8 cellular contexts compared by ENCODE assay signal in genomic region chr5:141923443-141924313, GRCh38. TPM values are rescaled to one million over a fixed set of nuclear protein-coding genes. Genes with fewer than 3 reads are reported as not detected.
A peak's percentile ranks its signal among the peaks of the same experiment; 100 is the strongest.
DNase-seq lines count a peak whose midpoint lies in the region; ATAC-seq and TF ChIP-seq lines count a peak whose summit lies in the region.

DELE1 (plus strand) TSS chr5:141923871; CDS start chr5:141923942, 71 bp downstream.

- no CpG with 5 or more reads among the region's 54 CpGs for WGBS in H9 (ENCODE audit: extremely low coverage, insufficient read length, low lambda C conversion rate)

- H3K27ac ChIP-seq in H9 (ENCODE audit: insufficient read length, low read depth, low read length), result peak within 1 kb of the TSS; percentile 22
- peak within 1 kb of the TSS; percentile 94 for H3K27ac ChIP-seq in SJSA1
- H3K27ac ChIP-seq in foreskin keratinocyte, result peak within 1 kb of the TSS; percentile 88
- H3K27ac ChIP-seq in subcutaneous abdominal adipose tissue (ENCODE audit: low read depth, low read length), result peak within 1 kb of the TSS; percentile 94

- H4K20me1 ChIP-seq in H9 (ENCODE audit: control insufficient read depth, insufficient read depth, insufficient read length), result no peaks in the 10 kb centered on the region

- peaks cover 8% of the 10 kb centered on the region for H3K23me2 ChIP-seq in H9 (ENCODE audit: insufficient read length, low read depth, low read length, poor library complexity, severe bottlenecking)

- H4K91ac ChIP-seq in H9 (ENCODE audit: insufficient read length, low read depth, low read length), result no peak within 1 kb of the TSS

- H3K14ac ChIP-seq in H9 (ENCODE audit: insufficient read depth, low read length), result peak within 1 kb of the TSS; percentile 95

- H3K4me1 Mint-ChIP-seq in H9, result peaks cover 10 to 18% of the 10 kb centered on the region in 2 experiments

- H3K18ac ChIP-seq in H9 (ENCODE audit: insufficient read length, low read depth, low read length), result peak within 1 kb of the TSS; percentile 96

- peaks cover 3% of the 10 kb centered on the region; the same call in 1 of the 2 replicates for H3K79me2 ChIP-seq in H9 (ENCODE audit: insufficient read depth, low read length)

- H2BK20ac ChIP-seq in H9 (ENCODE audit: low read depth, low read length, poor library complexity, severe bottlenecking), result no peak within 1 kb of the TSS

- H2AK5ac ChIP-seq in H9 (ENCODE audit: insufficient read length, low read length), result no peak within 1 kb of the TSS

- H3K4me3 Mint-ChIP-seq in H9, result peak within 1 kb of the TSS; percentile 82 to 92

- H2BK5ac ChIP-seq in H9 (ENCODE audit: insufficient read length, low read length), result no peak within 1 kb of the TSS

- H3K9me3 ChIP-seq in H9 (ENCODE audit: control insufficient read depth, low read depth, low read length), result no peaks in the 10 kb centered on the region
- no peaks in the 10 kb centered on the region for H3K9me3 ChIP-seq in MG63
- H3K9me3 ChIP-seq in SJSA1 (replicated peaks), result no peaks in the 10 kb centered on the region
- no peaks in the 10 kb centered on the region for H3K9me3 ChIP-seq in neuron (ENCODE audit: low read length)
- no peaks in the 10 kb centered on the region for H3K9me3 ChIP-seq in subcutaneous abdominal adipose tissue (ENCODE audit: control insufficient read depth in 5 of 5, low read length in 5 of 5)

- H3K36me3 ChIP-seq in MG63, result peaks cover 42% of the 10 kb centered on the region
- H3K36me3 ChIP-seq in SJSA1, result peaks cover 46% of the 10 kb centered on the region
- peaks cover 31% of the 10 kb centered on the region for H3K36me3 ChIP-seq in neuron (ENCODE audit: insufficient read depth, low read length)
- H3K36me3 ChIP-seq in subcutaneous abdominal adipose tissue (ENCODE audit: control insufficient read depth in 5 of 5, insufficient read depth in 5 of 5, low read length in 5 of 5), result peaks cover 12 to 33% (median 31%) of the 10 kb centered on the region in 5 donors

- H2BK12ac ChIP-seq in H9 (ENCODE audit: insufficient read length, low read depth, low read length), result no peak within 1 kb of the TSS

- no peaks in the 10 kb centered on the region for H3K9me3 Mint-ChIP-seq in H9

- H3K4me3 ChIP-seq in MG63, result peak within 1 kb of the TSS; percentile 87
- peak within 1 kb of the TSS; percentile 80 for H3K4me3 ChIP-seq in SJSA1
- peak within 1 kb of the TSS; percentile 75 for H3K4me3 ChIP-seq in neuron (ENCODE audit: low read length)
- peak within 1 kb of the TSS; percentile 73 to 89 (median 81) for H3K4me3 ChIP-seq in subcutaneous abdominal adipose tissue (ENCODE audit: low read depth in 1 of 5, low read length in 5 of 5)

- ATAC-seq in foreskin keratinocyte, result peak; percentile 97

- no peaks in the 10 kb centered on the region for H3K27me3 Mint-ChIP-seq in H9 (ENCODE audit: low read depth)

- H3K36me3 Mint-ChIP-seq in H9 (ENCODE audit: insufficient read depth in 1 of 3, low read depth in 3 of 3), result peaks cover 19 to 41% (median 36%) of the 10 kb centered on the region in 3 experiments; a peak in 6 of 7 replicates

- no peak within 1 kb of the TSS for H3K56ac ChIP-seq in H9 (ENCODE audit: insufficient read length, low read depth, low read length)

- no peak within 1 kb of the TSS; the same call in 1 of the 2 replicates for H2BK15ac ChIP-seq in H9 (ENCODE audit: low read depth, low read length)

- no peak within 1 kb of the TSS for H4K8ac ChIP-seq in H9 (replicated peaks; ENCODE audit: insufficient read length, low read depth, low read length)

- no peak within 1 kb of the TSS for H3K23ac ChIP-seq in H9 (ENCODE audit: insufficient read length, low read depth, low read length)

- TF ChIP-seq CTCF in H9 (conservative IDR thresholded peaks at IDR 0.05), result no peak
- TF ChIP-seq CTCF in foreskin keratinocyte (conservative IDR thresholded peaks at IDR 0.05), result no peak

- no peak within 1 kb of the TSS for H3K4ac ChIP-seq in H9 (ENCODE audit: low read depth, low read length)

- H2BK120ac ChIP-seq in H9 (ENCODE audit: low read depth, low read length, poor library complexity, severe bottlenecking), result no peak within 1 kb of the TSS

- DNase-seq in G401 (ENCODE audit: low spot score) (peak; percentile 96), H9 (peak; percentile 95), MG63 (peak; percentile 99), SJSA1 (ENCODE audit: low read depth in 1 of 2, low spot score in 2 of 2) (peak; percentile 97 to 99), foreskin keratinocyte (peak; percentile 83 to 92)
- peak; percentile 68 to 81 (median 77) for DNase-seq in activated naive CD4-positive, alpha-beta T cell (lab: John Stamatoyannopoulos, UW)

- in situ Hi-C loops in G401 (cut with HindIII; ENCODE audit: low sequenced_read_pairs), result no loop called here

- H3K4me1 ChIP-seq in H9 (ENCODE audit: insufficient read depth, low read length) (0 out of 2 replicates have a peak, but pooled peaks cover 3% of the 10 kb centered on the region), SJSA1 (replicated peaks) (peaks cover 13% of the 10 kb centered on the region), foreskin keratinocyte (no peaks in the 10 kb centered on the region), neuron (ENCODE audit: insufficient read depth, low read length) (peaks cover 13% of the 10 kb centered on the region), subcutaneous abdominal adipose tissue (ENCODE audit: control insufficient read depth in 5 of 5, insufficient read depth in 5 of 5, low read length in 5 of 5) (peaks cover 5 to 26% (median 19%) of the 10 kb centered on the region in 5 donors)

- peak within 1 kb of the TSS; percentile 55 for H3K4me2 ChIP-seq in H9 (ENCODE audit: insufficient read depth, insufficient read length, low read length)

- H3K27ac Mint-ChIP-seq in H9, result peak within 1 kb of the TSS; percentile 71 to 99 (median 96)

- no peak within 1 kb of the TSS for H3T11ph ChIP-seq in H9 (ENCODE audit: low read length)

- peak within 1 kb of the TSS; percentile 52 for H2AFZ ChIP-seq in H9 (ENCODE audit: low read length)
- peak within 1 kb of the TSS; percentile 56 for H2AFZ ChIP-seq in neuron (ENCODE audit: low read depth, low read length)

- peak within 1 kb of the TSS; percentile 79 for H3K9ac ChIP-seq in H9 (ENCODE audit: extremely low read depth, insufficient read length, low read length)
- H3K9ac ChIP-seq in subcutaneous abdominal adipose tissue (ENCODE audit: low read length in 5 of 5), result peak within 1 kb of the TSS; percentile 68 to 94 (median 91)

- no peak within 1 kb of the TSS for H4K5ac ChIP-seq in H9 (ENCODE audit: insufficient read length, low read depth, low read length)

- peaks cover 3% of the 10 kb centered on the region for H3K79me1 ChIP-seq in H9 (ENCODE audit: insufficient read depth, low read depth, low read length, poor library complexity, severe bottlenecking)

- H3K27me3 ChIP-seq in H9 (ENCODE audit: insufficient read depth, low read length), result no peaks in the 10 kb centered on the region
- no peaks in the 10 kb centered on the region for H3K27me3 ChIP-seq in MG63
- H3K27me3 ChIP-seq in SJSA1 (replicated peaks), result no peaks in the 10 kb centered on the region
- H3K27me3 ChIP-seq in foreskin keratinocyte, result no peaks in the 10 kb centered on the region
- H3K27me3 ChIP-seq in neuron (ENCODE audit: insufficient read depth, low read length), result no peaks in the 10 kb centered on the region
- H3K27me3 ChIP-seq in subcutaneous abdominal adipose tissue (ENCODE audit: control insufficient read depth in 5 of 5, insufficient read depth in 4 of 5, low read length in 5 of 5), result no peaks in the 10 kb centered on the region

RNA-seq across cellular contexts. Expression of gene DELE1, which starts in this region (rescaled TPM):
- 87.4 and 96.0 TPM in 2 replicates for total RNA-seq in G401 (2014; rRNA removed; shearing (Covaris generic))
- total RNA-seq in H9 (2021) (72.7 and 75.3 TPM in 2 replicates), foreskin keratinocyte (39.2 and 44.1 TPM in 2 replicates)
- 84.9 and 95.9 TPM in 2 replicates for total RNA-seq in MG63 (2014; rRNA removed; shearing (Covaris generic); ENCODE audit: low replicate concordance)
- 72.3 and 104 TPM in 2 replicates for total RNA-seq in SJSA1 (2014; rRNA removed; shearing (Covaris generic))
- polyA plus RNA-seq in foreskin keratinocyte, result 26.3 and 30.0 TPM in 2 replicates

Comparison
In these comparisons a context has a peak if more than half of its experiments do, and no peak if none do; other contexts are left out.
1. Peak in every context shown above with its lines: DNase-seq, ATAC-seq, H3K4me3 ChIP-seq and H3K27ac ChIP-seq.
2. H3K27ac ChIP-seq: peak in every context shown above with its lines; median percentile 94 in SJSA1; 94 in subcutaneous abdominal adipose tissue; 88 in foreskin keratinocyte; 22 in H9.